Comparison of ENCODE assay signal across 24 cellular contexts in the genomic region with DNA sequence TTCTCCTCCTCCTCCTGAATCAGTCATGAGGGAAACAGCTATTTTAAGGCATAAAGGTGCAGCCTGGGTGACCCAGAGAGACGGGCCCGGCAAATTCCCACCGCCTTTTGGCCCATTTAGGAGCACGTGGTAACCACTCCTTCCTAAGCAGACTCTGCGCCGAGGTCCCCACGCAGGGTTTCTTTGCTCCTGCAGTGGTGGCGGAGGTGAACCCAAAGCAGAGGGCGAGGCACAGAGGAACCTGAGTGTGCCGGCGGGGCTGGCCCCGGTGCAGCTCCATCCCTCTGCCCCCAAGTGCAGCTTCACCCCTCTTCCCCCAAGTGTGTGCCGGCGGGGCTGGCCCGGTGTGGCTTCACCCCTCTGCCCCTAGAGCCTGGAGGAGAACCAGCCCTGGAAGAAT.
"Had no signal": no experiment of that assay in that cellular context is flagged by ENCODE, and none has a peak within 500 bp of the region (broad histone marks: within the 10 kb centered on the region; RNA-seq: fewer than 3 reads in every experiment).

No MANE protein-coding gene starts in this region.

- H3K27me3 ChIP-seq: left lung, pancreas, suprapubic skin, upper lobe of right lung had no signal

- H3K27ac ChIP-seq: left lung, lower lobe of right lung, pancreas, prostate gland, skin epidermis, suprapubic skin, thoracic aorta, tibial artery, upper lobe of right lung had no signal

- H3K36me3 ChIP-seq: left lung, lower lobe of right lung, pancreas, prostate gland, suprapubic skin, thoracic aorta, tibial artery, upper lobe of right lung had no signal

- ATAC-seq: left colon; left lung; lower lobe of right lung; natural killer cell; stimulated activated effector memory CD8-positive, alpha-beta T cell treated with anti-CD3 and anti-CD28 coated beads, Interleukin-12 subunit alpha, Interleukin-12 subunit beta, amount 100 ng/mL, for 72 hours; upper lobe of right lung had no signal

- H3K27me3 Mint-ChIP-seq: naive B cell; stimulated activated naive CD8-positive, alpha-beta T cell treated with anti-CD3 and anti-CD28 coated beads, Interleukin-15, Interleukin-2, amounts not matched to agents 100 ng/mL and 50 ng/mL, for 24 hours had no signal

- H3K4me1 Mint-ChIP-seq: mesothelial cell of epicardium had no signal

- H3K27ac Mint-ChIP-seq: mesothelial cell of epicardium; naive B cell; stimulated activated effector memory CD8-positive, alpha-beta T cell treated with anti-CD3 and anti-CD28 coated beads, Interleukin-12 subunit alpha, Interleukin-12 subunit beta, amount 100 ng/mL, for 72 hours; stimulated activated naive CD8-positive, alpha-beta T cell treated with anti-CD3 and anti-CD28 coated beads, Interleukin-15, Interleukin-2, amounts not matched to agents 100 ng/mL and 50 ng/mL, for 24 hours had no signal

- DNase-seq: hippocampal formation; left colon; lower lobe of right lung; mammary epithelial cell; mesendoderm; naive B cell; natural killer cell; nephron progenitor cell; stimulated activated CD4-positive, alpha-beta T cell treated with anti-CD3 and anti-CD28 coated beads, Interleukin-4, amount 100 ng/mL, for 24 hours; stimulated activated naive CD4-positive, alpha-beta T cell; tibial artery; trophoblast cell; upper lobe of right lung had no signal

- H3K4me3 Mint-ChIP-seq: mesothelial cell of epicardium; naive B cell; natural killer cell; nephron progenitor cell; stimulated activated effector memory CD8-positive, alpha-beta T cell treated with anti-CD3 and anti-CD28 coated beads, Interleukin-12 subunit alpha, Interleukin-12 subunit beta, amount 100 ng/mL, for 72 hours; stimulated activated naive CD8-positive, alpha-beta T cell treated with anti-CD3 and anti-CD28 coated beads, Interleukin-15, Interleukin-2, amounts not matched to agents 100 ng/mL and 50 ng/mL, for 24 hours had no signal

- H3K36me3 Mint-ChIP-seq: mesothelial cell of epicardium; naive B cell; natural killer cell; stimulated activated effector memory CD8-positive, alpha-beta T cell treated with anti-CD3 and anti-CD28 coated beads, Interleukin-12 subunit alpha, Interleukin-12 subunit beta, amount 100 ng/mL, for 72 hours had no signal

- FAIRE-seq: keratinocyte, pancreas, urothelium cell line had no signal

- H3K4me1 ChIP-seq: pancreas, prostate gland, tibial artery, upper lobe of right lung had no signal

- H3K4me3 ChIP-seq: left lung, lower lobe of right lung, pancreas, prostate gland, skin epidermis, suprapubic skin, thoracic aorta, tibial artery, upper lobe of right lung had no signal

- H3K9me3 Mint-ChIP-seq: mesothelial cell of epicardium; naive B cell; natural killer cell; nephron progenitor cell; stimulated activated effector memory CD8-positive, alpha-beta T cell treated with anti-CD3 and anti-CD28 coated beads, Interleukin-12 subunit alpha, Interleukin-12 subunit beta, amount 100 ng/mL, for 72 hours; stimulated activated naive CD8-positive, alpha-beta T cell treated with anti-CD3 and anti-CD28 coated beads, Interleukin-15, Interleukin-2, amounts not matched to agents 100 ng/mL and 50 ng/mL, for 24 hours had no signal

- H3K9me3 ChIP-seq: left lung, lower lobe of right lung, pancreas, prostate gland, suprapubic skin, thoracic aorta, tibial artery, upper lobe of right lung had no signal
